In the genomic region with DNA sequence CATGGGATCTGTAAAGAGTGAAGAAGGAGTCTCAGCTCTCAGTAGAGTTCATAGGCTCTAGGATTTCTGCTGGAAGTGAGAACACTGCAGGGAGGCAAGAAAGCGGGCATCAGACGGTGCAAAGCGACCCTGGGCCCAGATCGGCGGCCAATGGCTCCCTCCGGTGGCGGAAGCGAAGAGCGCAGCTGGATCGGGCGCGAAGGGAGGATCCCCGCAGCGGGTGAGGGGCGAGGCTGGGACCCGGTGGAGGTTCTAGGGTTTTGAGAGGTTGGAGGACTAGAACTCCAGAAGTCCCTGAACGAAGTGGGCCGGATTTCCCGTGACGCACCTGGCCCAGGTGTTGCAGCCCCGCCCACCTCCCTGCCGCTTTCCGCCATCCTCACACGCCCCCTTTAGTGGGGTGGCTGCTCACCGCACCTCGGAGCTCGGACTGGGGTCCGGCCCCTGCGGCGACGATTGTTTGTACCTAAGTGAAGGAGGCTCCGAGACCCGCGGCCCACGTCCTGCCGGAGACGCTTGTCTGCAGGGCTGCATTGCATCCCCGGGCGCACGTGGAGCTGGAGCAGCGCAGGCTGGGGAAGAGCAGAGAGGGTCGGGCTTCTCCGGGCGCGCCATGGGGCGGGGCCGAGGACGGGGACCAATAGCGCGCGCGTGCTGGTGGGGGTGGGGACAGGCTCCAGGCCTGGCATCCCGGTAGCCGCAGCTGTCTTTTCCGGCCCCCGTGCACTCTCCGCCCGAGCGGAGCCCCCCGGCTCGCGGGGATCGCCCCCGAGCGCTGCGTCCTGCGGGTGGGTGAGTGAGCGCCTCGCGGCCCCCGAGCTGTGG, we compare ENCODE assay signal across 8 cellular contexts. TPM values are rescaled to one million over a fixed set of nuclear protein-coding genes. Genes with fewer than 3 reads are reported as not detected.
DNase-seq lines count a peak whose midpoint lies in the region; ATAC-seq, FAIRE-seq and TF ChIP-seq lines count a peak whose summit lies in the region.

A gene with protein sequence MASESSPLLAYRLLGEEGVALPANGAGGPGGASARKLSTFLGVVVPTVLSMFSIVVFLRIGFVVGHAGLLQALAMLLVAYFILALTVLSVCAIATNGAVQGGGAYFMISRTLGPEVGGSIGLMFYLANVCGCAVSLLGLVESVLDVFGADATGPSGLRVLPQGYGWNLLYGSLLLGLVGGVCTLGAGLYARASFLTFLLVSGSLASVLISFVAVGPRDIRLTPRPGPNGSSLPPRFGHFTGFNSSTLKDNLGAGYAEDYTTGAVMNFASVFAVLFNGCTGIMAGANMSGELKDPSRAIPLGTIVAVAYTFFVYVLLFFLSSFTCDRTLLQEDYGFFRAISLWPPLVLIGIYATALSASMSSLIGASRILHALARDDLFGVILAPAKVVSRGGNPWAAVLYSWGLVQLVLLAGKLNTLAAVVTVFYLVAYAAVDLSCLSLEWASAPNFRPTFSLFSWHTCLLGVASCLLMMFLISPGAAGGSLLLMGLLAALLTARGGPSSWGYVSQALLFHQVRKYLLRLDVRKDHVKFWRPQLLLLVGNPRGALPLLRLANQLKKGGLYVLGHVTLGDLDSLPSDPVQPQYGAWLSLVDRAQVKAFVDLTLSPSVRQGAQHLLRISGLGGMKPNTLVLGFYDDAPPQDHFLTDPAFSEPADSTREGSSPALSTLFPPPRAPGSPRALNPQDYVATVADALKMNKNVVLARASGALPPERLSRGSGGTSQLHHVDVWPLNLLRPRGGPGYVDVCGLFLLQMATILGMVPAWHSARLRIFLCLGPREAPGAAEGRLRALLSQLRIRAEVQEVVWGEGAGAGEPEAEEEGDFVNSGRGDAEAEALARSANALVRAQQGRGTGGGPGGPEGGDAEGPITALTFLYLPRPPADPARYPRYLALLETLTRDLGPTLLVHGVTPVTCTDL (plus strand): TSS at position 666 of the 825 bp plus-strand sequence. CDS start 1,485 bp downstream, outside the sequence.

- H3K79me2 ChIP-seq in OCI-LY1 (ENCODE audit: insufficient read depth, low read length) (no peaks in the 10 kb centered on the region), endothelial cell of umbilical vein (ENCODE audit: control insufficient read depth, insufficient read depth, low read length) (peaks cover 6% of the 10 kb centered on the region)

- peak; percentile 93 for FAIRE-seq in endothelial cell of umbilical vein (lab: Jason Lieb, UNC)

- H3K36me3 ChIP-seq in HUES64 (ENCODE audit: insufficient read depth, low read length) (0 out of 2 replicates have a peak, but pooled peaks cover 6% of the 10 kb centered on the region), OCI-LY1 (ENCODE audit: insufficient read depth, low read length) (no peaks in the 10 kb centered on the region), endothelial cell of umbilical vein (ENCODE audit: control insufficient read depth in 2 of 2, extremely low read depth in 1 of 2, insufficient read depth in 2 of 2, low read length in 2 of 2) (peaks cover 0 to 4% of the 10 kb centered on the region in 2 experiments)

- dilution Hi-C loops in endothelial cell of umbilical vein (cut with MboI; ENCODE audit: extremely low pct_ligation_motif_present, low sequenced_read_pairs), result no loop called here

- H4K20me1 ChIP-seq in OCI-LY1 (ENCODE audit: insufficient read depth, low read length) (no peaks in the 10 kb centered on the region), endothelial cell of umbilical vein (replicated peaks; ENCODE audit: control insufficient read depth, extremely low read depth, insufficient read depth, low read length) (no peaks in the 10 kb centered on the region)

- under 1% methylated on average over 71 of the region's 71 CpGs for WGBS in HUES64

- H3K4me1 ChIP-seq in HUES64 (ENCODE audit: insufficient read depth, low read length) (no peaks in the 10 kb centered on the region), OCI-LY1 (ENCODE audit: insufficient read depth, low read length, severe bottlenecking) (peaks cover 12% of the 10 kb centered on the region), endothelial cell of umbilical vein (ENCODE audit: control insufficient read depth, extremely low read depth, insufficient read depth, low read length) (peaks cover 14% of the 10 kb centered on the region)

- H3K27me3 ChIP-seq in HUES64 (ENCODE audit: insufficient read depth, low read length) (no peaks in the 10 kb centered on the region), OCI-LY1 (ENCODE audit: insufficient read depth, low read length) (no peaks in the 10 kb centered on the region), endothelial cell of umbilical vein (ENCODE audit: control insufficient read depth in 2 of 2, insufficient read depth in 2 of 2, low read length in 2 of 2) (no peaks in the 10 kb centered on the region)

- TF ChIP-seq CTCF in OCI-LY1 (IDR thresholded peaks at IDR 0.05; ENCODE audit: low read length) (peak; percentile 99), endothelial cell of umbilical vein (IDR thresholded peaks at IDR 0.05; ENCODE audit: extremely low read depth in 1 of 2, insufficient read depth in 1 of 2, low read depth in 1 of 2, low read length in 2 of 2) (peak; percentile 94 to 95)

- no TSS peak for BruUV-seq in endothelial cell of umbilical vein (replicated peaks; lab: Mats Ljungman, UMichigan)

- H2AFZ ChIP-seq in OCI-LY1 (ENCODE audit: low read length) (peak within 1 kb of the TSS; percentile 73), endothelial cell of umbilical vein (ENCODE audit: low read depth, low read length) (peak within 1 kb of the TSS; percentile 94)

- peak; percentile 97 for DNase-seq in COLO829 (ENCODE audit: low spot score)
- DNase-seq in activated CD8-positive, alpha-beta memory T cell treated with anti-CD3 and anti-CD28 coated beads, Interleukin-2, amount 50 U/mL, for 4 hours, result peak; percentile 88
- peak; percentile 84 for DNase-seq in endothelial cell of umbilical vein (ENCODE audit: low read depth, low spot score)
- peak; percentile 87 for DNase-seq in midbrain (lab: John Stamatoyannopoulos, UW)
- DNase-seq in stimulated activated CD8-positive, alpha-beta memory T cell treated with anti-CD3 and anti-CD28 coated beads, Interleukin-15, amount 100 ng/mL, for 48 hours (ENCODE audit: low read depth in 2 of 2), result peak; percentile 77 to 84

- H3K9ac ChIP-seq in HUES64 (ENCODE audit: low read depth, low read length), result peak within 1 kb of the TSS; percentile 75
- H3K9ac ChIP-seq in OCI-LY1 (ENCODE audit: low read length), result peak within 1 kb of the TSS; percentile 75
- H3K9ac ChIP-seq in endothelial cell of umbilical vein (replicated peaks; ENCODE audit: extremely low read depth, insufficient read depth, low read length), result peak within 1 kb of the TSS; percentile 65

- peak within 1 kb of the TSS; percentile 60 for H3K27ac ChIP-seq in HUES64 (ENCODE audit: low read depth, low read length)
- peak within 1 kb of the TSS; percentile 1 for H3K27ac ChIP-seq in OCI-LY1 (ENCODE audit: low read depth, low read length, poor library complexity, severe bottlenecking)
- H3K27ac ChIP-seq in endothelial cell of umbilical vein (ENCODE audit: insufficient read depth, low read depth, low read length), result no peak within 1 kb of the TSS

- TF ChIP-seq POLR2A in endothelial cell of umbilical vein (IDR thresholded peaks at IDR 0.05; ENCODE audit: low read depth, low read length), result peak; percentile 62

- H3F3A ChIP-seq in OCI-LY1 (ENCODE audit: insufficient read depth, low read length), result no peaks in the 10 kb centered on the region

- POLR2A ChIA-PET in endothelial cell of umbilical vein (lab: Charles Lee), result interaction anchor here (0.6 to 3.5 kb wide), 4 partner anchors 16 to 62 kb away, joined by 3 to 15 read pairs (median 8); a partner anchor contains a TSS

- H3K4me2 ChIP-seq in OCI-LY1 (ENCODE audit: low read length) (peak within 1 kb of the TSS; percentile 91), endothelial cell of umbilical vein (ENCODE audit: insufficient read depth, low read length) (peak within 1 kb of the TSS; percentile 87)

- no peaks in the 10 kb centered on the region for H3K9me1 ChIP-seq in endothelial cell of umbilical vein (replicated peaks; ENCODE audit: control insufficient read depth, extremely low read depth, insufficient read depth, low read length)

- intact Hi-C loops in endothelial cell of umbilical vein (cut with micrococcal nuclease), result loop anchor here (1.0 to 2.0 kb wide), 6 partner anchors 15 to 147 kb away; a partner anchor contains a TSS

- H3K9me2 ChIP-seq in OCI-LY1 (ENCODE audit: low read depth, low read length), result no peaks in the 10 kb centered on the region

- peak; percentile 90 for ATAC-seq in GM21367 (IDR thresholded peaks at IDR 0.05; ENCODE audit: unreplicated experiment)

- H3K9me3 ChIP-seq in HUES64 (ENCODE audit: insufficient read depth, low read depth, low read length), result no peaks in the 10 kb centered on the region
- H3K9me3 ChIP-seq in OCI-LY1 (ENCODE audit: low read length), result no peaks in the 10 kb centered on the region
- no peaks in the 10 kb centered on the region for H3K9me3 ChIP-seq in endothelial cell of umbilical vein (replicated peaks; ENCODE audit: control insufficient read depth, insufficient read depth, low read length)

- H3K4me3 ChIP-seq in HUES64 (ENCODE audit: low read length), result peak within 1 kb of the TSS; percentile 86
- peak within 1 kb of the TSS; percentile 73 for H3K4me3 ChIP-seq in OCI-LY1 (ENCODE audit: low read depth, low read length, poor library complexity, severe bottlenecking)
- H3K4me3 ChIP-seq in endothelial cell of umbilical vein (replicated peaks in 1 of 3; ENCODE audit: insufficient read depth in 1 of 3, low read depth in 1 of 3, low read length in 3 of 3), result peak within 1 kb of the TSS; percentile 67 to 80 (median 79)

- CTCF ChIA-PET in endothelial cell of umbilical vein (lab: Charles Lee), result interaction anchor here (0.5 to 6.4 kb wide), 36 partner anchors 9 to 387 kb away, joined by 3 to 214 read pairs (median 5); a partner anchor contains a TSS

TF ChIP-seq in endothelial cell of umbilical vein, 7 proteins besides CTCF, POLR2A, EP300 and RAD21 (continues in another document):
- TF ChIP-seq, protein P1, sequence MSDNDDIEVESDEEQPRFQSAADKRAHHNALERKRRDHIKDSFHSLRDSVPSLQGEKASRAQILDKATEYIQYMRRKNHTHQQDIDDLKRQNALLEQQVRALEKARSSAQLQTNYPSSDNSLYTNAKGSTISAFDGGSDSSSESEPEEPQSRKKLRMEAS (IDR thresholded peaks at IDR 0.05; ENCODE audit: insufficient read depth, insufficient read length), result peak; percentile 89
- peak; percentile 47 for TF ChIP-seq MYC (IDR thresholded peaks at IDR 0.05; ENCODE audit: low read depth, low read length)
- TF ChIP-seq POLR2AphosphoS5 (IDR thresholded peaks at IDR 0.05; ENCODE audit: insufficient read depth, low read depth, low read length), result peak; percentile 46

RNA-seq across cellular contexts. Expression of the gene that starts here (rescaled TPM):
- polyA plus RNA-seq in HUES64 (2013, experiment 1 of 2), result 19.5 TPM
- 15.3 TPM for polyA plus RNA-seq in HUES64 (2013, experiment 2 of 2)
- total RNA-seq in endothelial cell of umbilical vein, result 30.1 and 35.0 TPM in 2 replicates
- 37.0 and 37.5 TPM in 2 replicates for polyA plus RNA-seq in endothelial cell of umbilical vein
- polyA plus RNA-seq in endothelial cell of umbilical vein (2011; cell fraction: cytosol; rRNA removed), result 16.4 and 21.1 TPM in 2 replicates
- polyA plus RNA-seq in endothelial cell of umbilical vein (2011; cell fraction: nucleus; rRNA removed), result 62.1 and 65.2 TPM in 2 replicates
- 23.0 and 23.7 TPM in 2 replicates for polyA plus RNA-seq in endothelial cell of umbilical vein (2012)
- 29.1 and 35.8 TPM in 2 replicates for polyA minus RNA-seq in endothelial cell of umbilical vein
- 4.3 TPM for polyA minus RNA-seq in endothelial cell of umbilical vein (2011; cell fraction: cytosol; rRNA and poly(A)+ RNA removed)
- 13.5 and 18.8 TPM in 2 replicates for polyA minus RNA-seq in endothelial cell of umbilical vein (2011; cell fraction: nucleus; rRNA and poly(A)+ RNA removed)
